In the genomic region with DNA sequence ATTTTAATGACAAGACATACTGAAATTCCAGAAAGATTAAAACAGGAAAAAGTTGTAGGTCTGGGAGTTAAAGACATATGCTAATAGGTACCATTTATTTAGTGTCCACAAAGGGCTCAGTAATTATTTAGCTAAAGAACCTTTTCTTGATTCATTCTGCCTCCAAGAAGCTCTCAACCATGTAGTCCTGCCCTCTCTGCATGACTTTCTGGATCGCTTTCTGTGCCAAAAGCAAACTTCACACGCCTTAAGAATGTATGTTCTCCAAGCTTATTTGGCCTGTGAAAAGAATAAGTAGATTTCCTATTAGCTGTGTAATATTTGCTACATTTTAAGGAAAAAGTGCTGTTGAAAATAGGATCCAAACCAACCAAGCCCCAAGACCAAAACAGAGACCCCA, we compare ENCODE assay signal across 18 cellular contexts.
DNase-seq lines count a peak whose midpoint lies in the region; ATAC-seq and TF ChIP-seq lines count a peak whose summit lies in the region.
"Had no signal": no experiment of that assay in that cellular context is flagged by ENCODE, and none has a peak within 500 bp of the region (broad histone marks: within the 10 kb centered on the region; RNA-seq: fewer than 3 reads in every experiment).

No MANE protein-coding gene starts in this region.

- H2BK15ac ChIP-seq in neuronal stem cell (ENCODE audit: low read length): no peak overlapping the region

- H3K27ac ChIP-seq in neuronal stem cell (replicated peaks; ENCODE audit: low read length) (peak overlapping the region; percentile 80), thyroid gland (no peak overlapping the region), SK-N-SH (ENCODE audit: low read depth in 2 of 2, low read length in 1 of 2) (no peak overlapping the region)
- H3K27ac ChIP-seq: BLaER1 treated with 17β-estradiol and CSF1 and Interleukin-3, amounts not matched to agents 10 nM and 100 nM; HL-60 had no signal

- H3K4ac ChIP-seq in neuronal stem cell (ENCODE audit: low read length): no peak overlapping the region

- no peak overlapping the region for H4K8ac ChIP-seq in neuronal stem cell (ENCODE audit: low read depth, low read length)

- no peak overlapping the region for H2AK5ac ChIP-seq in neuronal stem cell (ENCODE audit: low read depth, low read length)

- H2BK120ac ChIP-seq in neuronal stem cell (ENCODE audit: low read depth, low read length): no peak overlapping the region

- TF ChIP-seq CTCF in thyroid gland (IDR thresholded peaks at IDR 0.05) (no peak), SK-N-SH (IDR thresholded peaks at IDR 0.05) (no peak)

- H3K18ac ChIP-seq in neuronal stem cell (ENCODE audit: low read length): no peak overlapping the region

- TF ChIP-seq POLR2A in thyroid gland (IDR thresholded peaks at IDR 0.05): no peak

- no peaks in the 10 kb centered on the region for H3F3A ChIP-seq in SK-N-SH (replicated peaks; ENCODE audit: insufficient read depth)

- no peak overlapping the region for H3K14ac ChIP-seq in neuronal stem cell (ENCODE audit: low read length)

- POLR2A ChIA-PET in SK-N-SH (lab: Yijun Ruan, JAX): no interaction called here

- no CpG with 5 or more reads among the region's 2 CpGs for WGBS in neuronal stem cell (ENCODE audit: extremely low coverage in 2 of 2, insufficient read length in 2 of 2, insufficient replicate concordance in 1 of 2), 2 donors
- 26 to 36% methylated on average over 2 of the region's 2 CpGs for WGBS in thyroid gland, 2 donors
- 68% methylated on average over 2 of the region's 2 CpGs for WGBS in SK-N-SH (ENCODE audit: low lambda C conversion rate)

- no peaks in the 10 kb centered on the region for H3K79me2 ChIP-seq in SK-N-SH (ENCODE audit: insufficient read depth)

- no peak for TF ChIP-seq EP300 in SK-N-SH (IDR thresholded peaks at IDR 0.05; ENCODE audit: borderline replicate concordance in 1 of 2, low read depth in 1 of 2, low read length in 1 of 2)

- H3K27me3 ChIP-seq in neuronal stem cell (ENCODE audit: control insufficient read depth in 3 of 3, insufficient read depth in 3 of 3, low read depth in 1 of 3, low read length in 3 of 3) (no peaks in the 10 kb centered on the region), thyroid gland (no peaks in the 10 kb centered on the region), SK-N-SH (ENCODE audit: insufficient read depth) (no peaks in the 10 kb centered on the region)
- H3K27me3 ChIP-seq: BLaER1 treated with 17β-estradiol and CSF1 and Interleukin-3, amounts not matched to agents 10 nM and 100 nM had no signal

- no peak overlapping the region for H3K4me2 ChIP-seq in neuronal stem cell (ENCODE audit: insufficient read depth, low read length, poor library complexity, severe bottlenecking)
- H3K4me2 ChIP-seq in SK-N-SH: no peak overlapping the region
- H3K4me2 ChIP-seq: BLaER1 treated with 17β-estradiol and CSF1 and Interleukin-3, amounts not matched to agents 10 nM and 100 nM had no signal

- H3K4me3 ChIP-seq in neuronal stem cell (ENCODE audit: low read length in 2 of 2): no peak overlapping the region
- no peak overlapping the region for H3K4me3 ChIP-seq in thyroid gland (replicated peaks in 1 of 3)
- no peak overlapping the region for H3K4me3 ChIP-seq in SK-N-SH (ENCODE audit: low read depth in 2 of 2, low read length in 1 of 2)
- H3K4me3 ChIP-seq: BLaER1 treated with 17β-estradiol and CSF1 and Interleukin-3, amounts not matched to agents 10 nM and 100 nM; GM12878; HAP-1 had no signal

- no peak overlapping the region for H3K23ac ChIP-seq in neuronal stem cell (ENCODE audit: low read depth, low read length, poor library complexity)

- ATAC-seq in HG03469 (IDR thresholded peaks at IDR 0.05; ENCODE audit: unreplicated experiment): no peak
- ATAC-seq: GM12878 had no signal

- DNase-seq in astrocyte of the hippocampus (ENCODE audit: low read depth, low spot score) (peak; percentile 59), kidney tubule cell (ENCODE audit: low spot score) (peak; percentile 9), neuronal stem cell (ENCODE audit: low spot score) (no peak), thyroid gland (peak; percentile 25 to 38), SK-N-SH (no peak), RPMI8226 (no peak)
- DNase-seq: CD4-positive, CD25-positive, alpha-beta regulatory T cell; CD8-positive, alpha-beta memory T cell; COR-L47; DMS 273 treated with DMSO at 0.1 percent for 48 hours; DMS53; DND-41; EL had no signal

- peaks cover 12 to 15% of the 10 kb centered on the region in 2 donors for H3K4me1 ChIP-seq in neuronal stem cell (ENCODE audit: control insufficient read depth in 2 of 2, insufficient read depth in 1 of 2, low read depth in 1 of 2, low read length in 2 of 2)
- peaks cover 4 to 9% of the 10 kb centered on the region in 2 donors for H3K4me1 ChIP-seq in thyroid gland
- no peaks in the 10 kb centered on the region for H3K4me1 ChIP-seq in SK-N-SH (ENCODE audit: control insufficient read depth in 1 of 2, insufficient read depth in 2 of 2, low read depth in 1 of 2, low read length in 1 of 2)
- H3K4me1 ChIP-seq: BLaER1 treated with 17β-estradiol and CSF1 and Interleukin-3, amounts not matched to agents 10 nM and 100 nM had no signal

- CTCF ChIA-PET in SK-N-SH (lab: Yijun Ruan, JAX): interaction anchor here (1.2 to 1.3 kb wide), 2 partner anchors 9 to 11 kb away, joined by 4 read pairs; no protein-coding TSS in a partner anchor

- TF ChIP-seq RAD21 in SK-N-SH (IDR thresholded peaks at IDR 0.05; ENCODE audit: low read length): no peak

- H2AFZ ChIP-seq in neuronal stem cell (ENCODE audit: low read length) (peak overlapping the region; percentile 56), SK-N-SH (ENCODE audit: low read depth) (no peak overlapping the region)

- H3K9me2 ChIP-seq in SK-N-SH: no peaks in the 10 kb centered on the region

- H3K79me1 ChIP-seq in neuronal stem cell (ENCODE audit: low read depth, low read length): no peaks in the 10 kb centered on the region

- no peak overlapping the region for H4K91ac ChIP-seq in neuronal stem cell (ENCODE audit: low read depth, low read length, poor library complexity)

- H2BK5ac ChIP-seq in neuronal stem cell (ENCODE audit: low read length): no peak overlapping the region

- H3K9me3 ChIP-seq in neuronal stem cell (replicated peaks in 1 of 2; ENCODE audit: control insufficient read depth in 2 of 2, insufficient read depth in 1 of 2, low read depth in 1 of 2, low read length in 2 of 2): peaks cover 0 to 4% of the 10 kb centered on the region in 2 donors
- no peaks in the 10 kb centered on the region for H3K9me3 ChIP-seq in thyroid gland
- no peaks in the 10 kb centered on the region for H3K9me3 ChIP-seq in SK-N-SH
- H3K9me3 ChIP-seq: BLaER1 treated with 17β-estradiol and CSF1 and Interleukin-3, amounts not matched to agents 10 nM and 100 nM; HAP-1 had no signal

- intact Hi-C loops in thyroid gland (cut with DNase I): no loop called here

- H2BK12ac ChIP-seq in neuronal stem cell (ENCODE audit: low read length): no peak overlapping the region

- no peaks in the 10 kb centered on the region for H3K36me3 ChIP-seq in neuronal stem cell (replicated peaks in 1 of 2; ENCODE audit: control insufficient read depth in 2 of 2, insufficient read depth in 2 of 2, low read length in 2 of 2)
- H3K36me3 ChIP-seq in thyroid gland: no peaks in the 10 kb centered on the region
- H3K36me3 ChIP-seq in SK-N-SH (replicated peaks in 1 of 2; ENCODE audit: control insufficient read depth in 1 of 2, insufficient read depth in 2 of 2, low read length in 1 of 2): no peaks in the 10 kb centered on the region
- H3K36me3 ChIP-seq: BLaER1 treated with 17β-estradiol and CSF1 and Interleukin-3, amounts not matched to agents 10 nM and 100 nM; HAP-1 had no signal

- no peak overlapping the region for H3K9ac ChIP-seq in neuronal stem cell (ENCODE audit: low read depth, low read length, poor library complexity)
- H3K9ac ChIP-seq in SK-N-SH: no peak overlapping the region
- H3K9ac ChIP-seq: BLaER1 treated with 17β-estradiol and CSF1 and Interleukin-3, amounts not matched to agents 10 nM and 100 nM had no signal

- H4K20me1 ChIP-seq in SK-N-SH (ENCODE audit: insufficient read depth): no peaks in the 10 kb centered on the region
- H4K20me1 ChIP-seq: BLaER1 treated with 17β-estradiol and CSF1 and Interleukin-3, amounts not matched to agents 10 nM and 100 nM had no signal

TF ChIP-seq in SK-N-SH, 30 proteins besides CTCF, POLR2A, EP300 and RAD21:
- TF ChIP-seq SMC3 (IDR thresholded peaks at IDR 0.05; ENCODE audit: low read depth, low read length) (no peak), USF1 (IDR thresholded peaks at IDR 0.05; ENCODE audit: borderline replicate concordance, low read depth) (no peak), SIN3A (IDR thresholded peaks at IDR 0.05; ENCODE audit: borderline replicate concordance, low read depth, low read length) (no peak), GATA2 (CRISPR knock-in tag; IDR thresholded peaks at IDR 0.05) (no peak), TCF12 (IDR thresholded peaks at IDR 0.05) (no peak), GABPA (IDR thresholded peaks at IDR 0.05; ENCODE audit: low read depth) (no peak), MEF2A (IDR thresholded peaks at IDR 0.05; ENCODE audit: borderline replicate concordance, low read depth) (no peak), IRF3 (IDR thresholded peaks at IDR 0.05; ENCODE audit: low read depth, low read length) (no peak)
- TF ChIP-seq, protein P1, sequence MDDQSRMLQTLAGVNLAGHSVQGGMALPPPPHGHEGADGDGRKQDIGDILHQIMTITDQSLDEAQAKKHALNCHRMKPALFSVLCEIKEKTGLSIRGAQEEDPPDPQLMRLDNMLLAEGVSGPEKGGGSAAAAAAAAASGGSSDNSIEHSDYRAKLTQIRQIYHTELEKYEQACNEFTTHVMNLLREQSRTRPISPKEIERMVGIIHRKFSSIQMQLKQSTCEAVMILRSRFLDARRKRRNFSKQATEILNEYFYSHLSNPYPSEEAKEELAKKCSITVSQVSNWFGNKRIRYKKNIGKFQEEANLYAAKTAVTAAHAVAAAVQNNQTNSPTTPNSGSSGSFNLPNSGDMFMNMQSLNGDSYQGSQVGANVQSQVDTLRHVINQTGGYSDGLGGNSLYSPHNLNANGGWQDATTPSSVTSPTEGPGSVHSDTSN (IDR thresholded peaks at IDR 0.05): no peak
TF ChIP-seq in SK-N-SH: peak in this region for 0.

Comparison
In these comparisons a context has a peak if more than half of its experiments do, and no peak if none do; other contexts are left out.
1. DNase-seq: peak in astrocyte of the hippocampus (single experiment), kidney tubule cell (single experiment) and thyroid gland (2 of 2); none in neuronal stem cell (single experiment), SK-N-SH (single experiment) and RPMI8226 (single experiment).